33 cellular contexts compared by ENCODE assay signal in genomic region chr9:26530841-26531240, GRCh38.
"Had no signal": no experiment of that assay in that cellular context is flagged by ENCODE, and none has a peak within 500 bp of the region (broad histone marks: within the 10 kb centered on the region; RNA-seq: fewer than 3 reads in every experiment).

No MANE protein-coding gene starts in this region.

- H3K4me1 Mint-ChIP-seq: activated B cell treated with CpG ODN at 0.5 μM for 24 hours; activated CD4-positive, alpha-beta T cell treated with anti-CD3 and anti-CD28 coated beads, Interleukin-2, amount 10 ng/mL, durations not matched to agents 24 days and 14 days; activated naive CD8-positive, alpha-beta T cell treated with anti-CD3 and anti-CD28 coated beads for 36 hours; activated T-helper 17 cell treated with anti-CD3 and anti-CD28 coated beads, Interleukin-2, amount 50 U/mL, for 72 hours had no signal

- H3K9me3 Mint-ChIP-seq: activated B cell treated with CpG ODN at 0.5 μM for 24 hours; activated CD8-positive, alpha-beta T cell treated with anti-CD3 and anti-CD28 coated beads for 36 hours had no signal

- H3K36me3 Mint-ChIP-seq: activated CD4-positive, alpha-beta memory T cell treated with anti-CD3 and anti-CD28 coated beads for 36 hours; activated naive CD4-positive, alpha-beta T cell treated with anti-CD3 and anti-CD28 coated beads, Interleukin-2, amount 50 U/mL, for 72 hours; activated naive CD8-positive, alpha-beta T cell treated with anti-CD3 and anti-CD28 coated beads for 36 hours had no signal

- H3K27me3 ChIP-seq: adrenal gland, body of pancreas, brain microvascular endothelial cell, breast epithelium had no signal

- ATAC-seq: activated CD8-positive, alpha-beta T cell treated with anti-CD3 and anti-CD28 coated beads for 36 hours; activated naive CD4-positive, alpha-beta T cell treated with anti-CD3 and anti-CD28 coated beads, Interleukin-2, amount 50 U/mL, for 72 hours; activated T-cell treated with anti-CD3 and anti-CD28 coated beads, Interleukin-2, amount 50 U/mL, for 4 hours; activated T-cell treated with anti-CD3 and anti-CD28 coated beads, Interleukin-2, amount 50 U/mL, for 72 hours; activated T-helper 17 cell treated with anti-CD3 and anti-CD28 coated beads, Interleukin-2, amount 50 U/mL, for 72 hours; body of pancreas had no signal

- DNase-seq: activated B cell treated with CpG ODN at 0.5 μM for 24 hours; activated CD4-positive, alpha-beta memory T cell treated with anti-CD3 and anti-CD28 coated beads for 36 hours; activated CD4-positive, alpha-beta T cell treated with anti-CD3 and anti-CD28 coated beads for 4 hours; activated CD4-positive, alpha-beta T cell treated with anti-CD3 and anti-CD28 coated beads, Interleukin-2, amount 10 ng/mL, durations not matched to agents 24 days and 14 days; activated CD4-positive, alpha-beta T cell treated with anti-CD3 and anti-CD28 coated beads, Interleukin-2, amount 50 U/mL, for 1 hour; activated CD4-positive, alpha-beta T cell treated with anti-CD3 and anti-CD28 coated beads, Interleukin-2, amount 50 U/mL, for 4 hours; activated CD4-positive, CD25-positive, alpha-beta regulatory T cell treated with anti-CD3 and anti-CD28 coated beads, Interleukin-2, amount 50 U/mL, for 72 hours; activated CD8-positive, alpha-beta memory T cell treated with anti-CD3 and anti-CD28 coated beads, Interleukin-2, amount 50 U/mL, for 4 hours; activated CD8-positive, alpha-beta T cell treated with anti-CD3 and anti-CD28 coated beads for 36 hours; activated effector memory CD4-positive, alpha-beta T cell treated with anti-CD3 and anti-CD28 coated beads, Interleukin-2, amount 50 U/mL, for 16 hours; activated gamma-delta T cell treated with Interleukin-2 at 50 U/mL for 16 hours; activated naive CD4-positive, alpha-beta T cell; activated naive CD4-positive, alpha-beta T cell treated with anti-CD3 and anti-CD28 coated beads for 36 hours; activated naive CD4-positive, alpha-beta T cell treated with anti-CD3 and anti-CD28 coated beads, Interleukin-2, amount 50 U/mL, for 16 hours; activated naive CD8-positive, alpha-beta T cell treated with anti-CD3 and anti-CD28 coated beads for 36 hours; activated T-cell treated with anti-CD3 and anti-CD28 coated beads for 4 hours; activated T-cell treated with anti-CD3 and anti-CD28 coated beads, Interleukin-2, amount 50 U/mL, for 1 hour; activated T-cell treated with anti-CD3 and anti-CD28 coated beads, Interleukin-2, amount 50 U/mL, for 4 hours; activated T-cell treated with anti-CD3 and anti-CD28 coated beads, Interleukin-2, amount 50 U/mL, for 72 hours; adrenal gland; amniotic stem cell; aorta; body of pancreas; brain microvascular endothelial cell; central memory CD4-positive, alpha-beta T cell; T-helper 2 cell; T-helper 9 cell had no signal

- H3K4me3 ChIP-seq: adrenal gland, body of pancreas, breast epithelium had no signal

- H3K36me3 ChIP-seq: adrenal gland, brain microvascular endothelial cell, breast epithelium had no signal

- H3K27ac ChIP-seq: adrenal gland, body of pancreas, brain microvascular endothelial cell, breast epithelium, VCaP had no signal

- H3K27ac Mint-ChIP-seq: activated B cell treated with CpG ODN at 0.5 μM for 24 hours; activated CD4-positive, alpha-beta memory T cell treated with anti-CD3 and anti-CD28 coated beads for 36 hours; activated CD4-positive, alpha-beta T cell treated with anti-CD3 and anti-CD28 coated beads, Interleukin-2, amount 10 ng/mL, durations not matched to agents 24 days and 14 days; activated CD8-positive, alpha-beta T cell treated with anti-CD3 and anti-CD28 coated beads for 36 hours; activated naive CD4-positive, alpha-beta T cell treated with anti-CD3 and anti-CD28 coated beads for 36 hours; activated naive CD4-positive, alpha-beta T cell treated with anti-CD3 and anti-CD28 coated beads, Interleukin-2, amount 50 U/mL, for 72 hours; activated naive CD8-positive, alpha-beta T cell treated with anti-CD3 and anti-CD28 coated beads for 36 hours; activated T-cell treated with anti-CD3 and anti-CD28 coated beads, Interleukin-2, amount 50 U/mL, for 72 hours; activated T-helper 1 cell treated with anti-CD3 and anti-CD28 coated beads, Interleukin-12 subunit alpha, Interleukin-12 subunit beta, Interleukin-2, Interleukin-4 antibody, amounts not matched to agents 30 ng/mL and 10 ng/mL and 1 ng/mL, durations not matched to agents 14 hours and 24 hours and 36 hours; activated T-helper 17 cell treated with anti-CD3 and anti-CD28 coated beads, Interleukin-2, amount 50 U/mL, for 72 hours; T-helper 2 cell treated with Interferon-gamma antibody and Interleukin-4, amounts not matched to agents 5 μg/mL and 100 μg/mL, for 36 hours had no signal

- H3K9me3 ChIP-seq: body of pancreas had no signal

- H3K4me1 ChIP-seq: adrenal gland, body of pancreas, breast epithelium had no signal

- H3K27me3 Mint-ChIP-seq: activated B cell treated with CpG ODN at 0.5 μM for 24 hours; activated CD4-positive, alpha-beta memory T cell treated with anti-CD3 and anti-CD28 coated beads for 36 hours; activated CD4-positive, alpha-beta T cell treated with anti-CD3 and anti-CD28 coated beads, Interleukin-2, amount 10 ng/mL, durations not matched to agents 24 days and 14 days; activated CD8-positive, alpha-beta T cell treated with anti-CD3 and anti-CD28 coated beads for 36 hours; activated naive CD8-positive, alpha-beta T cell treated with anti-CD3 and anti-CD28 coated beads for 36 hours; activated T-helper 17 cell treated with anti-CD3 and anti-CD28 coated beads, Interleukin-2, amount 50 U/mL, for 72 hours had no signal

- H3K4me3 Mint-ChIP-seq: activated B cell treated with CpG ODN at 0.5 μM for 24 hours; activated CD4-positive, alpha-beta memory T cell treated with anti-CD3 and anti-CD28 coated beads for 36 hours; activated CD4-positive, alpha-beta T cell treated with anti-CD3 and anti-CD28 coated beads, Interleukin-2, amount 10 ng/mL, durations not matched to agents 24 days and 14 days; activated CD8-positive, alpha-beta T cell treated with anti-CD3 and anti-CD28 coated beads for 36 hours; activated naive CD4-positive, alpha-beta T cell treated with anti-CD3 and anti-CD28 coated beads for 36 hours; activated naive CD8-positive, alpha-beta T cell treated with anti-CD3 and anti-CD28 coated beads for 36 hours; activated T-cell treated with anti-CD3 and anti-CD28 coated beads, Interleukin-2, amount 50 U/mL, for 4 hours; activated T-cell treated with anti-CD3 and anti-CD28 coated beads, Interleukin-2, amount 50 U/mL, for 72 hours; activated T-helper 1 cell treated with anti-CD3 and anti-CD28 coated beads, Interleukin-12 subunit alpha, Interleukin-12 subunit beta, Interleukin-2, Interleukin-4 antibody, amounts not matched to agents 30 ng/mL and 10 ng/mL and 1 ng/mL, durations not matched to agents 14 hours and 24 hours and 36 hours; activated T-helper 17 cell treated with anti-CD3 and anti-CD28 coated beads, Interleukin-2, amount 50 U/mL, for 72 hours; T-helper 2 cell treated with Interferon-gamma antibody and Interleukin-4, amounts not matched to agents 5 μg/mL and 100 μg/mL, for 36 hours had no signal
